In the genomic region with DNA sequence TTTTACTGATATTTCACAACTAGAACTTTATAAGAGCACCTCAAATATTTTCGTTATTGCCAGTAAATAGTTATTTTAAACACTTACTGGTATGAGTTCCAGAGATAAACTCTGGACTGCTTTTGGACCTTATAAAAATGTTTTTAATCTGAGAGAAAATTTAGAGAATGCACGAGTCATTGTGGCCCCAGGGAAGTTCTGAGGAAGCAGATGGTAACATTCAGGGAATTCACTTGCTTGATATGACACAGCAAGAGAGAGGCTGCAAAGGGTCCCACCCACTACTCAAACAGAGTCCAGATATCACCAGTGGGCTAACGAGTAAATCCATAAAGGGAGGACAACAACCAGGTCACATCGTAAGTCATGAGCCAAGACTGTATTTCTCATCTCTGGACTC, we compare ENCODE assay signal across 25 cellular contexts.
"Had no signal": no experiment of that assay in that cellular context is flagged by ENCODE, and none has a peak within 500 bp of the region (broad histone marks: within the 10 kb centered on the region; RNA-seq: fewer than 3 reads in every experiment).

No MANE protein-coding gene starts in this region.

- H3K4me1 ChIP-seq: foreskin keratinocyte, pancreas, psoas muscle, right atrium auricular region, thyroid gland had no signal

- DNase-seq: activated CD4-positive, alpha-beta T cell treated with anti-CD3 and anti-CD28 coated beads for 4 hours; activated CD4-positive, alpha-beta T cell treated with anti-CD3 and anti-CD28 coated beads, Interleukin-2, amount 50 U/mL, for 48 hours; activated CD4-positive, CD25-positive, alpha-beta regulatory T cell; activated CD8-positive, alpha-beta memory T cell treated with anti-CD3 and anti-CD28 coated beads, Interleukin-2, amount 50 U/mL, for 48 hours; activated effector memory CD4-positive, alpha-beta T cell treated with Interleukin-2 at 50 U/mL for 16 hours; activated naive CD4-positive, alpha-beta T cell treated with anti-CD3 and anti-CD28 coated beads for 36 hours; activated T-cell treated with anti-CD3 and anti-CD28 coated beads, Interleukin-2, amount 50 U/mL, for 48 hours; effector CD4-positive, alpha-beta T cell; foreskin keratinocyte; glutamatergic neuron; hippocampal formation; left cardiac atrium; pancreas; psoas muscle; stimulated activated CD4-positive, alpha-beta T cell treated with anti-CD3 and anti-CD28 coated beads, Interleukin-12 subunit alpha, Interleukin-12 subunit beta, amount 100 ng/mL, for 4 hours; stimulated activated CD4-positive, alpha-beta T cell treated with anti-CD3 and anti-CD28 coated beads, Interleukin-4, amount 100 ng/mL, for 4 hours; substantia nigra; thyroid gland had no signal

- H3K4me3 Mint-ChIP-seq: activated naive CD4-positive, alpha-beta T cell treated with anti-CD3 and anti-CD28 coated beads for 36 hours; brain; memory B cell; nephron; stimulated activated naive CD8-positive, alpha-beta T cell treated with anti-CD3 and anti-CD28 coated beads, Interleukin-15, Interleukin-2, amounts not matched to agents 100 ng/mL and 50 ng/mL, for 24 hours; T-helper 1 cell treated with Interleukin-12 subunit alpha and Interleukin-12 subunit beta and Interleukin-4 antibody, amounts not matched to agents 30 μg/mL and 1 μg/mL, for 36 hours had no signal

- H3K27me3 ChIP-seq: foreskin keratinocyte, neutrophil, pancreas, right atrium auricular region, thyroid gland had no signal

- H3K9me3 Mint-ChIP-seq: activated naive CD4-positive, alpha-beta T cell treated with anti-CD3 and anti-CD28 coated beads for 36 hours; brain; memory B cell; nephron; T-helper 1 cell treated with Interleukin-12 subunit alpha and Interleukin-12 subunit beta and Interleukin-4 antibody, amounts not matched to agents 30 μg/mL and 1 μg/mL, for 36 hours had no signal

- H3K4me1 Mint-ChIP-seq: memory B cell had no signal

- FAIRE-seq: pancreas had no signal

- H3K4me3 ChIP-seq: pancreas, psoas muscle, right atrium auricular region, thyroid gland had no signal

- H3K36me3 ChIP-seq: neutrophil, pancreas, right atrium auricular region, thyroid gland had no signal

- ATAC-seq: foreskin keratinocyte, pancreas, psoas muscle had no signal

- H3K27me3 Mint-ChIP-seq: memory B cell; stimulated activated naive CD8-positive, alpha-beta T cell treated with anti-CD3 and anti-CD28 coated beads, Interleukin-15, Interleukin-2, amounts not matched to agents 100 ng/mL and 50 ng/mL, for 24 hours had no signal

- H3K9me3 ChIP-seq: neutrophil, pancreas, psoas muscle, right atrium auricular region, thyroid gland had no signal

- H3K27ac ChIP-seq: foreskin keratinocyte, neutrophil, pancreas, psoas muscle, right atrium auricular region, thyroid gland had no signal

- H3K27ac Mint-ChIP-seq: activated naive CD4-positive, alpha-beta T cell treated with anti-CD3 and anti-CD28 coated beads for 36 hours; memory B cell; stimulated activated naive CD8-positive, alpha-beta T cell treated with anti-CD3 and anti-CD28 coated beads, Interleukin-15, Interleukin-2, amounts not matched to agents 100 ng/mL and 50 ng/mL, for 24 hours; T-helper 1 cell treated with Interleukin-12 subunit alpha and Interleukin-12 subunit beta and Interleukin-4 antibody, amounts not matched to agents 30 μg/mL and 1 μg/mL, for 36 hours had no signal

- H3K36me3 Mint-ChIP-seq: brain, memory B cell had no signal
